Comparison of ENCODE assay signal across 8 cellular contexts in the genomic region with DNA sequence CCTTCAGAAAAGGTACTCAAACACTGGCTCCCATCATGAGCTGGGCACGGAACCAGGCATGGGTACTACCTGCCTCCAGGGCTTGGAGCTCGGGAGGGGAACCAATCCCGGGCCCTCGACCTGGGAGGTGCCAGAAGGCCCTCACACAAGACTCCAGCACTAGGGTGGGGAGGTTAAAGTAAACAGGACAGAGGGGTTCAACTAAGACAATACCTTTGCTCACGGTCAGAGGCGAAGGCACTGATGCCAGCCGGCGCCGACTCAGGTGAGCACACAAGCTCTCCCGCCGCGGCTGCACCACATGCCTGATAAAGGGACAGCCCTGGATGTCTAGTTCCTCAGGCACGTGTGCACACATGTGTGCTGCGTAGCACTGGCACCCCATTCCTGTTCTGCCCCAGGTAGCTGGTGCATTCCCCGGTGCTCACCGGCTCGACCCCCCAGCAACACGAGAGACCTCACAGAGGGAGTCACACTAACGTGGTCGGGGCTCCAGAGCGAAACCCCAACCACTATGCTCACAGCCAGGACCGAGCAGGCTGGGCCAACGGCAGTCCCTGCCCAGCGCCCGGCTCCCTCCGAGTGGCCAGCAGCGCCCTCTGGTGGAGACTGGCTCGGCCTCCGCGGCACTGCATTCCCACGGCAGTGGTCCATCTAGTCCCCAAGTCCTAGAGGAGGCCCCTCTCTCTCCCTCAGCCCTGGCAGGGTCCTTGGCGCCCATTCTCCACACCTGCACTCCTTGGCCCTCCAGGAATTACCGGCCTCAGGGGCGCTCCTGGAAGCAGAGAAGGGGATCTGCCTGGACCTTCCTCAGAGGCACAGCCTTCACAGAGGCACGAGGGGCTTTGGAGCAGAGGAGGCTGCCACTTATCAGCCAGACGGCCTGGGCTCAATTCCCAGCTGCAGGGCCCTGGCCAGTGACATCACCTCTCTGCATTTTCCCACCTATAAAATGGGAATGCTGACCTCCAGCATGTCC. TPM values are rescaled to one million over a fixed set of nuclear protein-coding genes. Genes with fewer than 3 reads are reported as not detected.
A peak's percentile ranks its signal among the peaks of the same experiment; 100 is the strongest.
DNase-seq lines count a peak whose midpoint lies in the region; ATAC-seq lines count a peak whose summit lies in the region.

No MANE protein-coding gene starts in this region.

- H3K4me3 ChIP-seq in mesendoderm (ENCODE audit: low read length), result no peak overlapping the region

- no peaks in the 10 kb centered on the region for H3K27me3 ChIP-seq in mesendoderm (ENCODE audit: insufficient read depth, low read length, poor library complexity)

- no peak overlapping the region for H2BK120ac ChIP-seq in mesendoderm (ENCODE audit: low read depth, low read length)

- H3K23ac ChIP-seq in mesendoderm (ENCODE audit: low read length), result no peak overlapping the region

- no peak overlapping the region for H2BK15ac ChIP-seq in mesendoderm (replicated peaks; ENCODE audit: low read depth)

- H3K56ac ChIP-seq in mesendoderm (ENCODE audit: low read length), result peak overlapping the region; percentile 58

- H3K9ac ChIP-seq in mesendoderm (ENCODE audit: low read length), result peak overlapping the region; percentile 20

- in situ Hi-C loops in ACHN (cut with HindIII; ENCODE audit: low pct_ligation_motif_present, low pct_unique_long_range_greater_than_20kb, low sequenced_read_pairs), result no loop called here

- no peak overlapping the region for H3K4me2 ChIP-seq in mesendoderm (ENCODE audit: low read length)

- no peak overlapping the region for H4K5ac ChIP-seq in mesendoderm (ENCODE audit: low read length)

- no peak overlapping the region for H2AK5ac ChIP-seq in mesendoderm (ENCODE audit: low read length)

- H3K36me3 ChIP-seq in mesendoderm (ENCODE audit: control insufficient read depth, insufficient read depth, low read length), result no peaks in the 10 kb centered on the region

- ATAC-seq in GM19023 (IDR thresholded peaks at IDR 0.05; ENCODE audit: unreplicated experiment), result no peak

- H3K18ac ChIP-seq in mesendoderm (ENCODE audit: low read length), result no peak overlapping the region

- H3K4ac ChIP-seq in mesendoderm (ENCODE audit: low read depth, low read length), result no peak overlapping the region

- WGBS in mesendoderm (ENCODE audit: extremely low coverage, insufficient coverage, low lambda C conversion rate), result no CpG with 5 or more reads among the region's 36 CpGs

- no peak overlapping the region for H3K27ac ChIP-seq in mesendoderm (ENCODE audit: low read depth, low read length)

- peaks cover 12% of the 10 kb centered on the region for H3K79me1 ChIP-seq in mesendoderm (ENCODE audit: low read length)

- H3K4me1 ChIP-seq in mesendoderm (ENCODE audit: control insufficient read depth, low read depth, low read length), result no peaks in the 10 kb centered on the region

- no peak overlapping the region for H4K8ac ChIP-seq in mesendoderm (ENCODE audit: low read depth, low read length)

- H2BK5ac ChIP-seq in mesendoderm (ENCODE audit: low read length), result no peak overlapping the region

- H3K79me2 ChIP-seq in mesendoderm (ENCODE audit: control insufficient read depth, insufficient read depth, low read length), result no peaks in the 10 kb centered on the region

- peak; percentile 43 for DNase-seq in ACHN
- DNase-seq in GM19240 (ENCODE audit: insufficient read length, low spot score), result peak; percentile 82
- DNase-seq in NCI-H748 (lab: John Stamatoyannopoulos, UW; ENCODE audit: unreplicated experiment), result peak; percentile 65
- DNase-seq in activated CD8-positive, alpha-beta memory T cell treated with anti-CD3 and anti-CD28 coated beads for 4 hours (ENCODE audit: low read depth in 2 of 2), result peak; percentile 38 to 50
- DNase-seq in effector CD8-positive, alpha-beta T cell (lab: John Stamatoyannopoulos, UW), result peak; percentile 65
- DNase-seq in mesendoderm, result peak; percentile 68
- peak; percentile 55 for DNase-seq in stimulated activated CD8-positive, alpha-beta memory T cell treated with anti-CD3 and anti-CD28 coated beads, Interleukin-15, amount 100 ng/mL, for 1 hour (ENCODE audit: low read depth)

RNA-seq across cellular contexts. Expression of a gene that starts 28.8 kb away (rescaled TPM):
- 8.7 TPM for polyA plus RNA-seq in mesendoderm (2013, experiment 1 of 2)
- polyA plus RNA-seq in mesendoderm (2013, experiment 2 of 2), result 8.7 TPM

RNA-seq across cellular contexts. Expression of a gene that starts 56.7 kb away (rescaled TPM):
- polyA plus RNA-seq in mesendoderm (2013, experiment 1 of 2), result 12.2 TPM
- polyA plus RNA-seq in mesendoderm (2013, experiment 2 of 2), result 11.3 TPM
